Comparison of ENCODE assay signal across 8 cellular contexts in the genomic region with DNA sequence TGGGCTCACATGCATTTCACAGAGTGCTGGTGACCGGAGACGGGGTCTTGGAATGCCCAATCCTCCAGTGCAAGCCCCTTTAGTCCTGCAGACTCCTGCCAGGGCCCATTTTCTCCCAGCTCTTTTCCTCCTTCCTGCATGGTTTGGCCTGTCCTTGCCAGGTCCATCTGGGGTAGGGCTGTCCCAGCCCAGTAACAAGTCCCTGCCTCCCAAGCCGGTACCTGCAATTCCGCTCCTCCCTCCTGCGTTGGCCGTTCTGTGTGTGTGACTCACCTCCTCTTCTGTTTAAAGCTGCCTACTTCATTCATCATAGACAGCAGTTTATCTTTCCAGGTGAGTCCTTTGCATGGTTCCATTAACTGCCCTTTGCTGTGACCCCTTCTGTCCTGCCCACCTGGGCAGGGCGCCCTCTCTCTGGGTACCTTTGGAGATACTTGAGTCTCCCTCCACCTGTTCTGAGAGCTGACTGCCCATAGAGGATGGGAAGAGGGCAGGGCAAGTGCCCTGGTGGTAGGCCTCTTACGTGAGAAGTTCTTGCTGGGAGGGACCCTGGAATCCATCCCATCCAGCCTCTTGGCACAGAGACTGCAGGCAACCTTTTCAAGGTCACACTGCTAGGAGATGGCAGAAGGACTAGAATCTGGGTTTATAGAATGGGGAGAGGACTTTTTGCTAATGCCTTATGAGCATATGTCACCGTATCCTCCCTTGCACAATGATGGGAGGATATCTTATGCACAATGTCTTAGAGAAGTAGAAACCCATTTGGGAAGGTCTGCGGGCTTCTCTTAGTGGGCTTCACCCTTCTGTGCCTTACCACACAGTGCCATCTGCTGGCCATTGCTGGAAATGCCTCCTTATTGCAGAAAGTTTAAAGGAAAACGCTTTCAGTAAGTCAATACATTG. TPM values are rescaled to one million over a fixed set of nuclear protein-coding genes. Genes with fewer than 3 reads are reported as not detected.
DNase-seq lines count a peak whose midpoint lies in the region; ATAC-seq and TF ChIP-seq lines count a peak whose summit lies in the region.

No MANE protein-coding gene starts in this region.

- no peak for TF ChIP-seq EP300 in Ishikawa (IDR thresholded peaks at IDR 0.05; ENCODE audit: borderline replicate concordance)

- H3K4me3 ChIP-seq in fibroblast of mammary gland (ENCODE audit: control insufficient read depth, low read depth, low read length) = no peak overlapping the region

- peaks cover 30% of the 10 kb centered on the region for H3K36me3 Mint-ChIP-seq in nephron (ENCODE audit: low read depth)

- H3K4me3 Mint-ChIP-seq in nephron = no peak overlapping the region

- peaks cover 5% of the 10 kb centered on the region for H3K4me1 Mint-ChIP-seq in nephron

- TF ChIP-seq CTCF in fibroblast of mammary gland (conservative IDR thresholded peaks at IDR 0.05; ENCODE audit: control insufficient read depth, insufficient read depth, low read depth, low read length) (peak; percentile 95), nephron (IDR thresholded peaks at IDR 0.05; ENCODE audit: unreplicated experiment in 3 of 3) (peak; percentile 89 to 95 (median 93))

- no peaks in the 10 kb centered on the region for H3K27me3 Mint-ChIP-seq in nephron (ENCODE audit: low read depth)

- H3K27ac Mint-ChIP-seq in nephron = no peak overlapping the region

- DNase-seq in D341Med (ENCODE audit: low spot score) = peak; percentile 83
- peak; percentile 66 for DNase-seq in RPMI7951 (ENCODE audit: low read depth)
- peak; percentile 64 for DNase-seq in activated T-helper 1 cell treated with Interleukin-2 at 50 U/mL for 16 hours (ENCODE audit: low read depth)
- DNase-seq in fibroblast of mammary gland (ENCODE audit: low read depth) = peak; percentile 76
- DNase-seq in stimulated activated naive CD8-positive, alpha-beta T cell treated with anti-CD3 and anti-CD28 coated beads, Interleukin-15, Interleukin-2, amounts not matched to agents 100 U/mL and 50 U/mL, for 24 hours = peak; percentile 88

- H3K9me3 Mint-ChIP-seq in nephron = no peaks in the 10 kb centered on the region

- peak; percentile 93 for TF ChIP-seq RAD21 in Ishikawa (IDR thresholded peaks at IDR 0.05; ENCODE audit: low read depth)

- ATAC-seq in stimulated activated naive CD8-positive, alpha-beta T cell treated with anti-CD3 and anti-CD28 coated beads, Interleukin-15, Interleukin-2, amounts not matched to agents 100 U/mL and 50 U/mL, for 24 hours = peak; percentile 30
- ATAC-seq in HG02852 (IDR thresholded peaks at IDR 0.05; ENCODE audit: unreplicated experiment) = no peak

TF ChIP-seq in Ishikawa, 13 proteins besides CTCF, POLR2A, EP300 and RAD21:
- TF ChIP-seq ZBTB7A (IDR thresholded peaks at IDR 0.05; ENCODE audit: low read depth) (no peak), FOXM1 (IDR thresholded peaks at IDR 0.05; ENCODE audit: borderline replicate concordance, low read depth) (no peak), TEAD4 (IDR thresholded peaks at IDR 0.05) (no peak), TAF1 (IDR thresholded peaks at IDR 0.05; ENCODE audit: low read depth) (no peak), EGR1 (IDR thresholded peaks at IDR 0.05) (no peak)
- TF ChIP-seq, protein P1, sequence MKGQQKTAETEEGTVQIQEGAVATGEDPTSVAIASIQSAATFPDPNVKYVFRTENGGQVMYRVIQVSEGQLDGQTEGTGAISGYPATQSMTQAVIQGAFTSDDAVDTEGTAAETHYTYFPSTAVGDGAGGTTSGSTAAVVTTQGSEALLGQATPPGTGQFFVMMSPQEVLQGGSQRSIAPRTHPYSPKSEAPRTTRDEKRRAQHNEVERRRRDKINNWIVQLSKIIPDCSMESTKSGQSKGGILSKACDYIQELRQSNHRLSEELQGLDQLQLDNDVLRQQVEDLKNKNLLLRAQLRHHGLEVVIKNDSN (IDR thresholded peaks at IDR 0.05) = no peak
- TF ChIP-seq, protein P2, sequence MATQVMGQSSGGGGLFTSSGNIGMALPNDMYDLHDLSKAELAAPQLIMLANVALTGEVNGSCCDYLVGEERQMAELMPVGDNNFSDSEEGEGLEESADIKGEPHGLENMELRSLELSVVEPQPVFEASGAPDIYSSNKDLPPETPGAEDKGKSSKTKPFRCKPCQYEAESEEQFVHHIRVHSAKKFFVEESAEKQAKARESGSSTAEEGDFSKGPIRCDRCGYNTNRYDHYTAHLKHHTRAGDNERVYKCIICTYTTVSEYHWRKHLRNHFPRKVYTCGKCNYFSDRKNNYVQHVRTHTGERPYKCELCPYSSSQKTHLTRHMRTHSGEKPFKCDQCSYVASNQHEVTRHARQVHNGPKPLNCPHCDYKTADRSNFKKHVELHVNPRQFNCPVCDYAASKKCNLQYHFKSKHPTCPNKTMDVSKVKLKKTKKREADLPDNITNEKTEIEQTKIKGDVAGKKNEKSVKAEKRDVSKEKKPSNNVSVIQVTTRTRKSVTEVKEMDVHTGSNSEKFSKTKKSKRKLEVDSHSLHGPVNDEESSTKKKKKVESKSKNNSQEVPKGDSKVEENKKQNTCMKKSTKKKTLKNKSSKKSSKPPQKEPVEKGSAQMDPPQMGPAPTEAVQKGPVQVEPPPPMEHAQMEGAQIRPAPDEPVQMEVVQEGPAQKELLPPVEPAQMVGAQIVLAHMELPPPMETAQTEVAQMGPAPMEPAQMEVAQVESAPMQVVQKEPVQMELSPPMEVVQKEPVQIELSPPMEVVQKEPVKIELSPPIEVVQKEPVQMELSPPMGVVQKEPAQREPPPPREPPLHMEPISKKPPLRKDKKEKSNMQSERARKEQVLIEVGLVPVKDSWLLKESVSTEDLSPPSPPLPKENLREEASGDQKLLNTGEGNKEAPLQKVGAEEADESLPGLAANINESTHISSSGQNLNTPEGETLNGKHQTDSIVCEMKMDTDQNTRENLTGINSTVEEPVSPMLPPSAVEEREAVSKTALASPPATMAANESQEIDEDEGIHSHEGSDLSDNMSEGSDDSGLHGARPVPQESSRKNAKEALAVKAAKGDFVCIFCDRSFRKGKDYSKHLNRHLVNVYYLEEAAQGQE (IDR thresholded peaks at IDR 0.05; ENCODE audit: low read depth) = no peak
- TF ChIP-seq, protein P3, sequence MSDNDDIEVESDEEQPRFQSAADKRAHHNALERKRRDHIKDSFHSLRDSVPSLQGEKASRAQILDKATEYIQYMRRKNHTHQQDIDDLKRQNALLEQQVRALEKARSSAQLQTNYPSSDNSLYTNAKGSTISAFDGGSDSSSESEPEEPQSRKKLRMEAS (IDR thresholded peaks at IDR 0.05) = no peak

RNA-seq across cellular contexts. Expression of gene LGALS9, which starts 29.7 kb away (rescaled TPM):
- total RNA-seq in RPMI7951 (2014; rRNA removed; shearing (Covaris generic)) = 6.4 and 7.1 TPM in 2 replicates
